In genomic region chr11:119028346-119029068, GRCh38 we compare ENCODE assay signal across 1 cellular context.
TF ChIP-seq lines count a peak whose summit lies in the region.

No MANE protein-coding gene starts in this region.

TF ChIP-seq in GM23338, 12 proteins besides CTCF, POLR2A, EP300 and RAD21:
- no peak for TF ChIP-seq ZNF462 (CRISPR knock-in tag; IDR thresholded peaks at IDR 0.05)
